Comparison of ENCODE assay signal across 8 cellular contexts in the genomic region with DNA sequence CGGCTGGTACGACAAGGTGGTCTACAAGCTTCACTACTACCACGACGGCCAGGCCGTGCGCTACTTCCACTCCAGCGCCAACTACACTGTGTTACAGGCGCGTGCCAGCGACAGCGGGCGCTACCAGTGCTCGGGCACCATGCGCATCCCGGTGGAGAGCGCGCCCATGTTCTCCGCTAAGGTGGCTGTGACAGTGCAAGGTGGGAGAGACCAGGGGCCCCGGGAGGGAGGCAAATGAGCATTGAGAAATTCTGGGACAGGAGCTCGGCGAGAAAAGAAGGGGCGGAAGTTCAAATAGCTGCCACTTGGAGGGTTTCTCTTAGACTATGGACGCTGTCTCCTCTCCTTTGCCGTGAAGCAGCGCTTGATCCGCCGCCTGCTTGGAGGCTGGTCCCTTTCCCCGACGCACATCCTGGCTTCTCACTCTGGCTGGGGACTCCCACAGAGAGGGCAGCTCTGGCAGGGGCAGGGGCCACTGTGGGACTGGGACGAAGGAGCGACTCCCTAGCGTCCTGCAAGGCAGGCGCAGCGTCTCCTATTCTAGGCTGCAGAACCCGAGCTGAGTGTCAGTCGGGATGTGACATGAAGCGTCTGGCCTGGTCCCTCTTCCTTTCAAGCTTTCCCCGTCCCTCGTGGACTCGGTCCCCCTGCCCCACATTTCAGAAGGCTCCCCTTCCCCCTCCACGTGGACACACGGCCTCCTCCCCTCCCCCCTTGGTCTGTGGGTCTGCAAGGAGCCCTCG. TPM values are rescaled to one million over a fixed set of nuclear protein-coding genes. Genes with fewer than 3 reads are reported as not detected.
A peak's percentile ranks its signal among the peaks of the same experiment; 100 is the strongest.
DNase-seq lines count a peak whose midpoint lies in the region; ATAC-seq and TF ChIP-seq lines count a peak whose summit lies in the region.

No MANE protein-coding gene starts in this region.

- no peak overlapping the region for H3K27ac Mint-ChIP-seq in WTC11

- H3K4me1 Mint-ChIP-seq in WTC11 = peaks cover 27% of the 10 kb centered on the region

- no peaks in the 10 kb centered on the region for H3K9me3 Mint-ChIP-seq in WTC11

- no peaks in the 10 kb centered on the region for H3K79me2 ChIP-seq in MM.1S (ENCODE audit: low read length)

- H3K36me3 ChIP-seq in MM.1S (replicated peaks; ENCODE audit: insufficient read depth, low read length) (no peaks in the 10 kb centered on the region), colonic mucosa (no peaks in the 10 kb centered on the region)

- CTCF ChIA-PET in WTC11 (lab: Charles Lee) = interaction anchor here (0.9 to 2.4 kb wide), 12 partner anchors 9 to 311 kb away, joined by 3 to 23 read pairs (median 4); partner anchors contain the start of gene DUSP12

- H3K9me2 ChIP-seq in MM.1S (replicated peaks; ENCODE audit: insufficient read depth, low read length) = no peaks in the 10 kb centered on the region

- peak overlapping the region; percentile 100 for H3K4me2 ChIP-seq in MM.1S (ENCODE audit: low read depth, low read length)

- peak; percentile 21 for TF ChIP-seq CTCF in MM.1S (IDR thresholded peaks at IDR 0.05; ENCODE audit: low read length)
- no peak for TF ChIP-seq CTCF in WTC11 (IDR thresholded peaks at IDR 0.05)
- no peak for TF ChIP-seq CTCF in colonic mucosa (IDR thresholded peaks at IDR 0.05)

- H3K4me1 ChIP-seq in MM.1S (ENCODE audit: low read length) (peaks cover 9% of the 10 kb centered on the region; the same call in 1 of the 2 replicates), colonic mucosa (no peaks in the 10 kb centered on the region)

- H2AFZ ChIP-seq in MM.1S (ENCODE audit: low read length) = peak overlapping the region; percentile 90

- H3K9me3 ChIP-seq in MM.1S (replicated peaks; ENCODE audit: insufficient read depth, low read length) (no peaks in the 10 kb centered on the region), colonic mucosa (no peaks in the 10 kb centered on the region)

- intact Hi-C loops in colonic mucosa (cut with DNase I) = no loop called here

- H3K27me3 Mint-ChIP-seq in WTC11 (ENCODE audit: low read depth) = peaks cover 71% of the 10 kb centered on the region

- H3K9ac ChIP-seq in MM.1S (ENCODE audit: low read length) (peak overlapping the region; percentile 57), colonic mucosa (ENCODE audit: low read depth in 2 of 2, low read length in 2 of 2) (peak overlapping the region; percentile 64 to 71)

- POLR2A ChIA-PET in WTC11 (lab: Charles Lee) = interaction anchor here (0.7 to 2.6 kb wide), 2 partner anchors 24 to 1231 kb away, joined by 3 to 10 read pairs; partner anchors contain the start of gene DUSP12

- H3K27me3 ChIP-seq in MM.1S (replicated peaks; ENCODE audit: insufficient read depth, low read length) (peaks cover 6% of the 10 kb centered on the region; the same call in 1 of the 2 replicates), colonic mucosa (peaks cover 14% of the 10 kb centered on the region)

- H3K4me3 ChIP-seq in MM.1S (ENCODE audit: low read length) (peak overlapping the region; percentile 89), colonic mucosa (peak overlapping the region; percentile 46)

- ATAC-seq in GM21723 (IDR thresholded peaks at IDR 0.05; ENCODE audit: unreplicated experiment) = peak; percentile 25
- ATAC-seq in WTC11 = peak; percentile 38
- ATAC-seq in left lobe of liver = peak; percentile 50
- ATAC-seq in GM19328 (IDR thresholded peaks at IDR 0.05; ENCODE audit: unreplicated experiment) = no peak

- DNase-seq in DMS79 treated with DMSO at 0.1 percent for 48 hours (lab: John Stamatoyannopoulos, UW) (peak; percentile 33), MM.1S (peak; percentile 42), WTC11 (ENCODE audit: low spot score) (peak; percentile 42), colonic mucosa (peak; percentile 38), left lobe of liver (ENCODE audit: low spot score) (no peak)
- peak; percentile 7 for DNase-seq in stimulated activated CD8-positive, alpha-beta memory T cell treated with anti-CD3 and anti-CD28 coated beads, Interleukin-15, amount 100 ng/mL, for 1 hour (ENCODE audit: low read depth)

- H3K4me3 Mint-ChIP-seq in WTC11 = peak overlapping the region; percentile 90

- no peaks in the 10 kb centered on the region for H4K20me1 ChIP-seq in MM.1S (ENCODE audit: insufficient read depth, low read length)

- H3F3A ChIP-seq in MM.1S (ENCODE audit: insufficient read depth, low read length) = peaks cover 17% of the 10 kb centered on the region

- H3K27ac ChIP-seq in MM.1S (ENCODE audit: low read length) (no peak overlapping the region; the same call in 1 of the 2 replicates), colonic mucosa (peak overlapping the region; percentile 55)

- H3K36me3 Mint-ChIP-seq in WTC11 = no peaks in the 10 kb centered on the region

TF ChIP-seq in WTC11, 78 proteins besides CTCF, POLR2A, EP300 and RAD21 (continues in another document):
- TF ChIP-seq MYBL2 (CRISPR knock-in tag; IDR thresholded peaks at IDR 0.05) (no peak), USF1 (CRISPR knock-in tag; IDR thresholded peaks at IDR 0.05) (0 out of 2 replicates have a peak, but pooled peaks have one; percentile 38), E2F5 (CRISPR knock-in tag; IDR thresholded peaks at IDR 0.05) (peak; percentile 10; the same call in 1 of the 2 replicates)
- TF ChIP-seq, protein P1, sequence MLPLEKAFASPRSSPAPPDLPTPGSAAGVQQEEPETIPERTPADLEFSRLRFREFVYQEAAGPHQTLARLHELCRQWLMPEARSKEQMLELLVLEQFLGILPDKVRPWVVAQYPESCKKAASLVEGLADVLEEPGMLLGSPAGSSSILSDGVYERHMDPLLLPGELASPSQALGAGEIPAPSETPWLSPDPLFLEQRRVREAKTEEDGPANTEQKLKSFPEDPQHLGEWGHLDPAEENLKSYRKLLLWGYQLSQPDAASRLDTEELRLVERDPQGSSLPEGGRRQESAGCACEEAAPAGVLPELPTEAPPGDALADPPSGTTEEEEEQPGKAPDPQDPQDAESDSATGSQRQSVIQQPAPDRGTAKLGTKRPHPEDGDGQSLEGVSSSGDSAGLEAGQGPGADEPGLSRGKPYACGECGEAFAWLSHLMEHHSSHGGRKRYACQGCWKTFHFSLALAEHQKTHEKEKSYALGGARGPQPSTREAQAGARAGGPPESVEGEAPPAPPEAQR (CRISPR knock-in tag; IDR thresholded peaks at IDR 0.05) = no peak
- TF ChIP-seq, protein P2, sequence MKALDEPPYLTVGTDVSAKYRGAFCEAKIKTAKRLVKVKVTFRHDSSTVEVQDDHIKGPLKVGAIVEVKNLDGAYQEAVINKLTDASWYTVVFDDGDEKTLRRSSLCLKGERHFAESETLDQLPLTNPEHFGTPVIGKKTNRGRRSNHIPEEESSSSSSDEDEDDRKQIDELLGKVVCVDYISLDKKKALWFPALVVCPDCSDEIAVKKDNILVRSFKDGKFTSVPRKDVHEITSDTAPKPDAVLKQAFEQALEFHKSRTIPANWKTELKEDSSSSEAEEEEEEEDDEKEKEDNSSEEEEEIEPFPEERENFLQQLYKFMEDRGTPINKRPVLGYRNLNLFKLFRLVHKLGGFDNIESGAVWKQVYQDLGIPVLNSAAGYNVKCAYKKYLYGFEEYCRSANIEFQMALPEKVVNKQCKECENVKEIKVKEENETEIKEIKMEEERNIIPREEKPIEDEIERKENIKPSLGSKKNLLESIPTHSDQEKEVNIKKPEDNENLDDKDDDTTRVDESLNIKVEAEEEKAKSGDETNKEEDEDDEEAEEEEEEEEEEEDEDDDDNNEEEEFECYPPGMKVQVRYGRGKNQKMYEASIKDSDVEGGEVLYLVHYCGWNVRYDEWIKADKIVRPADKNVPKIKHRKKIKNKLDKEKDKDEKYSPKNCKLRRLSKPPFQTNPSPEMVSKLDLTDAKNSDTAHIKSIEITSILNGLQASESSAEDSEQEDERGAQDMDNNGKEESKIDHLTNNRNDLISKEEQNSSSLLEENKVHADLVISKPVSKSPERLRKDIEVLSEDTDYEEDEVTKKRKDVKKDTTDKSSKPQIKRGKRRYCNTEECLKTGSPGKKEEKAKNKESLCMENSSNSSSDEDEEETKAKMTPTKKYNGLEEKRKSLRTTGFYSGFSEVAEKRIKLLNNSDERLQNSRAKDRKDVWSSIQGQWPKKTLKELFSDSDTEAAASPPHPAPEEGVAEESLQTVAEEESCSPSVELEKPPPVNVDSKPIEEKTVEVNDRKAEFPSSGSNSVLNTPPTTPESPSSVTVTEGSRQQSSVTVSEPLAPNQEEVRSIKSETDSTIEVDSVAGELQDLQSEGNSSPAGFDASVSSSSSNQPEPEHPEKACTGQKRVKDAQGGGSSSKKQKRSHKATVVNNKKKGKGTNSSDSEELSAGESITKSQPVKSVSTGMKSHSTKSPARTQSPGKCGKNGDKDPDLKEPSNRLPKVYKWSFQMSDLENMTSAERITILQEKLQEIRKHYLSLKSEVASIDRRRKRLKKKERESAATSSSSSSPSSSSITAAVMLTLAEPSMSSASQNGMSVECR (CRISPR knock-in tag; IDR thresholded peaks at IDR 0.05; ENCODE audit: borderline replicate concordance) = peak; percentile 44; the same call in 1 of the 2 replicates

RNA-seq across cellular contexts. Expression of gene FCRLB, which starts 4.7 kb away (rescaled TPM):
- total RNA-seq in WTC11 (2021) (0.16 to 0.50 TPM (median 0.37 TPM) in 3 replicates), colonic mucosa (under 1 TPM in 1 of 2 donors, not detected in 1; 0.16 TPM), left lobe of liver (0.53 TPM)

RNA-seq across cellular contexts. Expression of gene FCRLA, which starts 19.0 kb away (rescaled TPM):
- 0.11 to 0.25 TPM (median 0.15 TPM) in 3 replicates for total RNA-seq in WTC11 (2021)
- total RNA-seq in colonic mucosa = under 1 TPM; 0.30 to 0.50 TPM
- not detected for total RNA-seq in left lobe of liver

RNA-seq across cellular contexts. Expression of gene DUSP12, which starts 23.5 kb away (rescaled TPM):
- 24.5 to 29.4 TPM (median 27.6 TPM) in 3 replicates for total RNA-seq in WTC11 (2021)
- total RNA-seq in colonic mucosa = 10 to 100 TPM; 10.5 to 17.7 TPM
- 4.8 TPM for total RNA-seq in left lobe of liver

RNA-seq across cellular contexts. Expression of gene ATF6, which starts 40.1 kb away (rescaled TPM):
- total RNA-seq in WTC11 (2021) (10.6 to 13.9 TPM (median 13.7 TPM) in 3 replicates), colonic mucosa (10 to 100 TPM; 19.6 to 24.2 TPM), left lobe of liver (14.4 TPM)
